Comparison of ENCODE assay signal across 20 cellular contexts in the genomic region with DNA sequence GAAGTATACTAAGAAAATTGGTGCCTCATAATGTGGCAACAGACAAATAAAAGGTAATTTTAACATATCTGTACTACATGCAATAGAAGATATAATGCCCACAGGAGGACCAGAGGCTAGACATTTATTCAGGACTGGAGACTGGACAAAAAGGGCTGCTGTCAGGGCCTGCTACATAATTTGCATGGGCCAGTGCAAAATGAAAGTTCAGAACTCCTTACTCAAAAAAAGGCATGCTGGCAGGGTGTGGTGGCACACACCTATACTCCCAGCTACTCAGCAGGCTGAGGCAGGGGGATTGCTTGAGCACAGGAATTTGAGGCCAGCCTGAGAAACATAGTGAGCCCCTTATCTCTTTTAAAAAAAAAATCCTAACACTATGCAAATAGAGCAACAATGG. TPM values are rescaled to one million over a fixed set of nuclear protein-coding genes. Genes with fewer than 3 reads are reported as not detected.
DNase-seq lines count a peak whose midpoint lies in the region; ATAC-seq and TF ChIP-seq lines count a peak whose summit lies in the region.
"Had no signal": no experiment of that assay in that cellular context is flagged by ENCODE, and none has a peak within 500 bp of the region (broad histone marks: within the 10 kb centered on the region; RNA-seq: fewer than 3 reads in every experiment).

No MANE protein-coding gene starts in this region.

- no peak for DNase-seq in activated CD8-positive, alpha-beta memory T cell treated with anti-CD3 and anti-CD28 coated beads, Interleukin-2, amount 10 ng/mL, durations not matched to agents 7 days and 5 days
- no peak for DNase-seq in activated CD8-positive, alpha-beta memory T cell treated with anti-CD3 and anti-CD28 coated beads for 24 hours
- no peak for DNase-seq in activated T-helper 2 cell treated with anti-CD3 and anti-CD28 coated beads, Interferon-gamma antibody, Interleukin-2, Interleukin-4, amounts not matched to agents 10 μg/mL and 5 μg/mL and 100 μg/mL, durations not matched to agents 14 hours and 24 hours and 36 hours (ENCODE audit: low spot score)
- DNase-seq in foreskin keratinocyte (peak in 1 of 2 donors; percentile 20), thyroid gland (no peak)
- no peak for DNase-seq in stimulated activated effector memory CD8-positive, alpha-beta T cell treated with anti-CD3 and anti-CD28 coated beads, Interleukin-12 subunit alpha, Interleukin-12 subunit beta, amount 100 ng/mL, for 72 hours (ENCODE audit: low spot score in 2 of 2)
- DNase-seq: activated CD4-positive, alpha-beta T cell treated with anti-CD3 and anti-CD28 coated beads, Interleukin-2, amount 50 U/mL, for 1 hour; activated gamma-delta T cell treated with Interleukin-2 at 50 U/mL for 16 hours; CD4-positive, alpha-beta memory T cell; effector CD8-positive, alpha-beta T cell; Right ventricle myocardium superior; stimulated activated naive CD8-positive, alpha-beta T cell treated with anti-CD3 and anti-CD28 coated beads, Interleukin-15, Interleukin-2, amounts not matched to agents 100 U/mL and 50 U/mL, for 24 hours; WERI-Rb-1 had no signal

- intact Hi-C loops in activated T-helper 2 cell treated with anti-CD3 and anti-CD28 coated beads, Interferon-gamma antibody, Interleukin-2, Interleukin-4, amounts not matched to agents 10 μg/mL and 5 μg/mL and 100 μg/mL, durations not matched to agents 14 hours and 24 hours and 36 hours (cut with micrococcal nuclease), result loop anchor here (1.0 to 5.0 kb wide), 5 partner anchors 11 to 164 kb away; no protein-coding TSS in a partner anchor
- intact Hi-C loops in thyroid gland (cut with DNase I), result no loop called here

- ATAC-seq in activated CD8-positive, alpha-beta memory T cell treated with anti-CD3 and anti-CD28 coated beads, Interleukin-2, amount 10 ng/mL, durations not matched to agents 7 days and 5 days, result no peak
- no peak for ATAC-seq in foreskin keratinocyte
- no peak for ATAC-seq in stimulated activated effector memory CD8-positive, alpha-beta T cell treated with anti-CD3 and anti-CD28 coated beads, Interleukin-12 subunit alpha, Interleukin-12 subunit beta, amount 100 ng/mL, for 72 hours
- ATAC-seq in HG02870 (IDR thresholded peaks at IDR 0.05; ENCODE audit: unreplicated experiment), result no peak
- ATAC-seq in HG03196 (IDR thresholded peaks at IDR 0.05; ENCODE audit: unreplicated experiment), result no peak
- ATAC-seq: GM12878, GM23338 had no signal

- no peak overlapping the region for H3K4me3 Mint-ChIP-seq in activated CD8-positive, alpha-beta memory T cell treated with anti-CD3 and anti-CD28 coated beads, Interleukin-2, amount 10 ng/mL, durations not matched to agents 7 days and 5 days
- H3K4me3 Mint-ChIP-seq in activated T-helper 2 cell treated with anti-CD3 and anti-CD28 coated beads, Interferon-gamma antibody, Interleukin-2, Interleukin-4, amounts not matched to agents 10 μg/mL and 5 μg/mL and 100 μg/mL, durations not matched to agents 14 hours and 24 hours and 36 hours (ENCODE audit: low read depth), result peak overlapping the region; percentile 44
- peak overlapping the region; percentile 2 for H3K4me3 Mint-ChIP-seq in stimulated activated effector memory CD8-positive, alpha-beta T cell treated with anti-CD3 and anti-CD28 coated beads, Interleukin-12 subunit alpha, Interleukin-12 subunit beta, amount 100 ng/mL, for 72 hours
- H3K4me3 Mint-ChIP-seq: brain; CD4-positive, alpha-beta memory T cell; GM23338 had no signal

- no peaks in the 10 kb centered on the region for H3K27me3 Mint-ChIP-seq in activated CD8-positive, alpha-beta memory T cell treated with anti-CD3 and anti-CD28 coated beads, Interleukin-2, amount 10 ng/mL, durations not matched to agents 7 days and 5 days
- H3K27me3 Mint-ChIP-seq in activated T-helper 2 cell treated with anti-CD3 and anti-CD28 coated beads, Interferon-gamma antibody, Interleukin-2, Interleukin-4, amounts not matched to agents 10 μg/mL and 5 μg/mL and 100 μg/mL, durations not matched to agents 14 hours and 24 hours and 36 hours (ENCODE audit: low read depth), result no peaks in the 10 kb centered on the region
- H3K27me3 Mint-ChIP-seq: CD4-positive, alpha-beta memory T cell had no signal

- H3K4me1 ChIP-seq in foreskin keratinocyte (peaks cover 13% of the 10 kb centered on the region), thyroid gland (peaks cover 0 to 5% of the 10 kb centered on the region in 2 donors)

- H3K27me3 ChIP-seq in foreskin keratinocyte (no peaks in the 10 kb centered on the region), thyroid gland (no peaks in the 10 kb centered on the region)
- H3K27me3 ChIP-seq: neutrophil had no signal

- CTCF ChIA-PET in activated CD8-positive, alpha-beta memory T cell treated with anti-CD3 and anti-CD28 coated beads, Interleukin-2, amount 10 ng/mL, durations not matched to agents 7 days and 5 days (lab: Charles Lee), result no interaction called here

- no peak for TF ChIP-seq CTCF in foreskin keratinocyte (conservative IDR thresholded peaks at IDR 0.05)
- no peak for TF ChIP-seq CTCF in thyroid gland (IDR thresholded peaks at IDR 0.05)

- H3K27ac ChIP-seq in foreskin keratinocyte (peak overlapping the region; percentile 87), thyroid gland (no peak overlapping the region)
- H3K27ac ChIP-seq: HL-60, neutrophil, WERI-Rb-1 had no signal

- H3K36me3 ChIP-seq in thyroid gland, result no peaks in the 10 kb centered on the region
- H3K36me3 ChIP-seq: neutrophil, WERI-Rb-1 had no signal

- no peaks in the 10 kb centered on the region for H3K36me3 Mint-ChIP-seq in activated CD8-positive, alpha-beta memory T cell treated with anti-CD3 and anti-CD28 coated beads, Interleukin-2, amount 10 ng/mL, durations not matched to agents 7 days and 5 days
- H3K36me3 Mint-ChIP-seq in activated T-helper 2 cell treated with anti-CD3 and anti-CD28 coated beads, Interferon-gamma antibody, Interleukin-2, Interleukin-4, amounts not matched to agents 10 μg/mL and 5 μg/mL and 100 μg/mL, durations not matched to agents 14 hours and 24 hours and 36 hours (ENCODE audit: low read depth), result no peaks in the 10 kb centered on the region
- no peaks in the 10 kb centered on the region for H3K36me3 Mint-ChIP-seq in stimulated activated effector memory CD8-positive, alpha-beta T cell treated with anti-CD3 and anti-CD28 coated beads, Interleukin-12 subunit alpha, Interleukin-12 subunit beta, amount 100 ng/mL, for 72 hours
- H3K36me3 Mint-ChIP-seq: brain; CD4-positive, alpha-beta memory T cell had no signal

- H3K9me3 ChIP-seq in thyroid gland, result no peaks in the 10 kb centered on the region
- H3K9me3 ChIP-seq: neutrophil had no signal

- H3K27ac Mint-ChIP-seq in activated CD8-positive, alpha-beta memory T cell treated with anti-CD3 and anti-CD28 coated beads, Interleukin-2, amount 10 ng/mL, durations not matched to agents 7 days and 5 days, result peak overlapping the region; percentile 18
- H3K27ac Mint-ChIP-seq in activated T-helper 2 cell treated with anti-CD3 and anti-CD28 coated beads, Interferon-gamma antibody, Interleukin-2, Interleukin-4, amounts not matched to agents 10 μg/mL and 5 μg/mL and 100 μg/mL, durations not matched to agents 14 hours and 24 hours and 36 hours, result peak overlapping the region; percentile 85
- H3K27ac Mint-ChIP-seq in stimulated activated effector memory CD8-positive, alpha-beta T cell treated with anti-CD3 and anti-CD28 coated beads, Interleukin-12 subunit alpha, Interleukin-12 subunit beta, amount 100 ng/mL, for 72 hours, result no peak overlapping the region
- H3K27ac Mint-ChIP-seq: CD4-positive, alpha-beta memory T cell; GM23338 had no signal

- H3K9me3 Mint-ChIP-seq in activated CD8-positive, alpha-beta memory T cell treated with anti-CD3 and anti-CD28 coated beads, Interleukin-2, amount 10 ng/mL, durations not matched to agents 7 days and 5 days (ENCODE audit: low read depth), result no peaks in the 10 kb centered on the region
- H3K9me3 Mint-ChIP-seq in activated T-helper 2 cell treated with anti-CD3 and anti-CD28 coated beads, Interferon-gamma antibody, Interleukin-2, Interleukin-4, amounts not matched to agents 10 μg/mL and 5 μg/mL and 100 μg/mL, durations not matched to agents 14 hours and 24 hours and 36 hours, result no peaks in the 10 kb centered on the region
- no peaks in the 10 kb centered on the region for H3K9me3 Mint-ChIP-seq in stimulated activated effector memory CD8-positive, alpha-beta T cell treated with anti-CD3 and anti-CD28 coated beads, Interleukin-12 subunit alpha, Interleukin-12 subunit beta, amount 100 ng/mL, for 72 hours
- H3K9me3 Mint-ChIP-seq: GM23338 had no signal

- peaks cover 4% of the 10 kb centered on the region for H3K4me1 Mint-ChIP-seq in activated CD8-positive, alpha-beta memory T cell treated with anti-CD3 and anti-CD28 coated beads, Interleukin-2, amount 10 ng/mL, durations not matched to agents 7 days and 5 days
- H3K4me1 Mint-ChIP-seq in activated T-helper 2 cell treated with anti-CD3 and anti-CD28 coated beads, Interferon-gamma antibody, Interleukin-2, Interleukin-4, amounts not matched to agents 10 μg/mL and 5 μg/mL and 100 μg/mL, durations not matched to agents 14 hours and 24 hours and 36 hours (ENCODE audit: low read depth), result peaks cover 45% of the 10 kb centered on the region
- H3K4me1 Mint-ChIP-seq in stimulated activated effector memory CD8-positive, alpha-beta T cell treated with anti-CD3 and anti-CD28 coated beads, Interleukin-12 subunit alpha, Interleukin-12 subunit beta, amount 100 ng/mL, for 72 hours, result peaks cover 6% of the 10 kb centered on the region
- H3K4me1 Mint-ChIP-seq: brain; CD4-positive, alpha-beta memory T cell had no signal

- TF ChIP-seq POLR2A in thyroid gland (IDR thresholded peaks at IDR 0.05), result no peak

- H3K4me3 ChIP-seq in thyroid gland (replicated peaks in 1 of 3), result no peak overlapping the region
- H3K4me3 ChIP-seq: GM12878, GM23338 had no signal

RNA-seq across cellular contexts. Expression of gene MAOA, which starts 12.4 kb away (rescaled TPM):
- total RNA-seq in activated CD8-positive, alpha-beta memory T cell treated with anti-CD3 and anti-CD28 coated beads, Interleukin-2, amount 10 ng/mL, durations not matched to agents 7 days and 5 days, result 1 to 10 TPM; 2.6 to 3.1 TPM
- 202 and 207 TPM in 2 replicates for total RNA-seq in activated T-helper 2 cell treated with anti-CD3 and anti-CD28 coated beads, Interferon-gamma antibody, Interleukin-2, Interleukin-4, amounts not matched to agents 10 μg/mL and 5 μg/mL and 100 μg/mL, durations not matched to agents 14 hours and 24 hours and 36 hours
- total RNA-seq in foreskin keratinocyte (31.9 and 39.1 TPM in 2 replicates), thyroid gland (100 to 1,000 TPM; 287 to 362 (median 316) TPM)
- polyA plus RNA-seq in foreskin keratinocyte, result 20.5 and 22.6 TPM in 2 replicates
